7 cellular contexts compared by ENCODE assay signal in genomic region chr4:173219126-173219437, GRCh38. TPM values are rescaled to one million over a fixed set of nuclear protein-coding genes. Genes with fewer than 3 reads are reported as not detected.
DNase-seq lines count a peak whose midpoint lies in the region; ATAC-seq, FAIRE-seq and TF ChIP-seq lines count a peak whose summit lies in the region.
"Not testable (repeated sequence)": the region's sequence is repeated elsewhere in the genome, so short reads cannot be mapped to it uniquely, and the experiment has no call there.

No MANE protein-coding gene starts in this region.

- H3K4me3 ChIP-seq in A549; GM23338; HUES64 (ENCODE audit: low read length); Panc1 (ENCODE audit: low read depth in 2 of 2, low read length in 2 of 2); H1 (ENCODE audit: extremely low read depth in 1 of 4, insufficient read depth in 2 of 4, low read depth in 3 of 4, low read length in 4 of 4); osteoblast (ENCODE audit: insufficient read depth, low read length): not testable (repeated sequence)

- H3K4me1 ChIP-seq in A549 (peaks cover 34% of the 10 kb centered on the region), GM23338 (ENCODE audit: insufficient read depth) (peaks cover 42% of the 10 kb centered on the region), HUES64 (ENCODE audit: insufficient read depth, low read length) (peaks cover 37% of the 10 kb centered on the region), Panc1 (ENCODE audit: control insufficient read depth, insufficient read depth, low read length) (peaks cover 36% of the 10 kb centered on the region), osteoblast (ENCODE audit: insufficient read depth, low read length) (peaks cover 33% of the 10 kb centered on the region)
- H3K4me1 ChIP-seq in H1 (replicated peaks in 1 of 4; ENCODE audit: control insufficient read depth in 3 of 4, insufficient read depth in 4 of 4, low read length in 3 of 4), result not testable (repeated sequence)

- not testable (repeated sequence) for H3K27me3 Mint-ChIP-seq in GM23338 (ENCODE audit: insufficient read depth, low read depth, poor library complexity); activated naive CD8-positive, alpha-beta T cell treated with anti-CD3 and anti-CD28 coated beads, Interleukin-2, amount 50 U/mL, for 24 hours

- peak overlapping the region; percentile 43; the same call in 1 of the 2 replicates for H2BK12ac ChIP-seq in H1 (ENCODE audit: low read depth, low read length)

- H2BK120ac ChIP-seq in H1 (replicated peaks; ENCODE audit: low read depth, low read length), result not testable (repeated sequence)

- CTCF ChIA-PET in A549 (lab: Yijun Ruan, JAX); Panc1 (lab: Charles Lee); H1 (lab: Charles Lee; ENCODE audit: partially characterized antibody): not testable (repeated sequence)

- H3K36me3 ChIP-seq in GM23338 (ENCODE audit: insufficient read depth); HUES64 (ENCODE audit: insufficient read depth, low read length); Panc1 (ENCODE audit: control insufficient read depth, insufficient read depth, low read length); H1 (ENCODE audit: control insufficient read depth in 2 of 4, insufficient read depth in 4 of 4, low read length in 3 of 4); osteoblast (ENCODE audit: insufficient read depth, low read length): not testable (repeated sequence)

- not testable (repeated sequence) for H3K9me2 ChIP-seq in GM23338 (ENCODE audit: insufficient read depth)

- intact Hi-C loops in Panc1 (cut with micrococcal nuclease; ENCODE audit: unreplicated experiment), result loop anchor here (5.0 kb wide), 2 partner anchors 33 to 47 kb away; no protein-coding TSS in a partner anchor

- not testable (repeated sequence) for H4K8ac ChIP-seq in H1 (ENCODE audit: extremely low read depth, insufficient read depth, low read length)

- not testable (repeated sequence) for H3K27me3 ChIP-seq in GM23338 (ENCODE audit: insufficient read depth); HUES64 (ENCODE audit: insufficient read depth, low read length); Panc1 (ENCODE audit: control insufficient read depth, insufficient read depth, low read length); H1 (replicated peaks in 1 of 4; ENCODE audit: control insufficient read depth in 3 of 4, extremely low read depth in 1 of 4, insufficient read depth in 3 of 4, low read length in 3 of 4); osteoblast (ENCODE audit: insufficient read depth, low read length)

- not testable (repeated sequence) for H3K79me1 ChIP-seq in H1 (ENCODE audit: low read depth, low read length)

- not testable (repeated sequence) for H4K91ac ChIP-seq in H1 (replicated peaks; ENCODE audit: insufficient read length, low read length)

- not testable (repeated sequence) for H3K4me3 Mint-ChIP-seq in GM23338; activated naive CD8-positive, alpha-beta T cell treated with anti-CD3 and anti-CD28 coated beads, Interleukin-2, amount 50 U/mL, for 24 hours

- not testable (repeated sequence) for TF ChIP-seq CTCF in A549 (IDR thresholded peaks at IDR 0.05); GM23338 (conservative IDR thresholded peaks at IDR 0.05; ENCODE audit: low read depth in 2 of 2); Panc1 (IDR thresholded peaks at IDR 0.05); H1 (IDR thresholded peaks at IDR 0.05; ENCODE audit: control extremely low read depth in 1 of 3, insufficient read depth in 1 of 3, low read depth in 1 of 3, low read length in 3 of 3); osteoblast (IDR thresholded peaks at IDR 0.05; ENCODE audit: extremely low read depth, low read depth, low read length)

- not testable (repeated sequence) for H3K9me3 Mint-ChIP-seq in GM23338; activated naive CD8-positive, alpha-beta T cell treated with anti-CD3 and anti-CD28 coated beads, Interleukin-2, amount 50 U/mL, for 24 hours

- H3K18ac ChIP-seq in H1 (ENCODE audit: extremely low read depth, low read length), result not testable (repeated sequence)

- H3K4me1 Mint-ChIP-seq in GM23338, result peaks cover 59% of the 10 kb centered on the region
- peaks cover 29% of the 10 kb centered on the region for H3K4me1 Mint-ChIP-seq in activated naive CD8-positive, alpha-beta T cell treated with anti-CD3 and anti-CD28 coated beads, Interleukin-2, amount 50 U/mL, for 24 hours

- DNase-seq in A549 (ENCODE audit: low read depth in 1 of 2, low spot score in 1 of 2); GM23338 (ENCODE audit: low spot score); Panc1 (ENCODE audit: low read depth, low spot score); activated naive CD8-positive, alpha-beta T cell treated with anti-CD3 and anti-CD28 coated beads, Interleukin-2, amount 50 U/mL, for 24 hours; H1 (ENCODE audit: low read depth in 1 of 2, low spot score in 2 of 2); osteoblast (ENCODE audit: insufficient read length, low spot score, missing footprints): not testable (repeated sequence)

- not testable (repeated sequence) for H4K5ac ChIP-seq in H1 (ENCODE audit: insufficient read length, low read depth, low read length)

- in situ Hi-C loops in Panc1 (cut with HindIII; ENCODE audit: low pct_unique_long_range_greater_than_20kb, low sequenced_read_pairs), result not testable (repeated sequence)

- not testable (repeated sequence) for H3K23ac ChIP-seq in H1 (ENCODE audit: insufficient read length)

- H3K4ac ChIP-seq in H1 (replicated peaks; ENCODE audit: insufficient read length, low read depth, low read length), result not testable (repeated sequence)

- not testable (repeated sequence) for BruUV-seq in Panc1 (replicated peaks; lab: Mats Ljungman, UMichigan)

- H2AFZ ChIP-seq in GM23338; H1 (ENCODE audit: low read length); osteoblast (ENCODE audit: low read length): not testable (repeated sequence)

- not testable (repeated sequence) for H3K56ac ChIP-seq in H1 (replicated peaks; ENCODE audit: insufficient read length, low read depth, low read length)

- H3K27ac Mint-ChIP-seq in GM23338, result peak overlapping the region; percentile 56
- H3K27ac Mint-ChIP-seq in activated naive CD8-positive, alpha-beta T cell treated with anti-CD3 and anti-CD28 coated beads, Interleukin-2, amount 50 U/mL, for 24 hours, result peak overlapping the region; percentile 18

- H2BK5ac ChIP-seq in H1 (ENCODE audit: low read depth, low read length), result 0 out of 2 replicates have a peak overlapping the region, but pooled peaks have one; percentile 22

- not testable (repeated sequence) for H2AK5ac ChIP-seq in H1 (ENCODE audit: low read depth, low read length)

- H3K23me2 ChIP-seq in H1 (ENCODE audit: low read depth, low read length), result not testable (repeated sequence)

- H3K27ac ChIP-seq in A549, result peak overlapping the region in 1 of 2 experiments; percentile 53; a peak in 3 of 6 replicates
- peak overlapping the region; percentile 48; the same call in 1 of the 2 replicates for H3K27ac ChIP-seq in GM23338 (ENCODE audit: low read depth)
- H3K27ac ChIP-seq in HUES64 (ENCODE audit: low read depth, low read length), result peak overlapping the region; percentile 48
- peak overlapping the region; percentile 99 for H3K27ac ChIP-seq in Panc1 (ENCODE audit: low read length)
- H3K27ac ChIP-seq in H1 (ENCODE audit: low read depth, low read length), result not testable (repeated sequence)
- H3K27ac ChIP-seq in osteoblast (ENCODE audit: low read depth, low read length), result peak overlapping the region; percentile 39

- not testable (repeated sequence) for TF ChIP-seq RAD21 in A549 (conservative IDR thresholded peaks at IDR 0.05 in 1 of 2, IDR thresholded peaks at IDR 0.05 in 1 of 2); H1 (IDR thresholded peaks at IDR 0.05 in 1 of 2, conservative IDR thresholded peaks at IDR 0.05 in 1 of 2; ENCODE audit: low read depth in 2 of 2, low read length in 2 of 2)

- H3K14ac ChIP-seq in H1 (ENCODE audit: insufficient read length), result not testable (repeated sequence)

- 56% methylated on average over 4 of the region's 4 CpGs for WGBS in A549 (ENCODE audit: missing lambda C conversion rate)
- 83% methylated on average over 2 of the region's 4 CpGs for WGBS in HUES64
- WGBS in H1 (ENCODE audit: extremely low coverage in 1 of 2, insufficient coverage in 1 of 2, insufficient read length in 1 of 2, insufficient replicate concordance in 2 of 2, low coverage in 1 of 2, low lambda C conversion rate in 2 of 2, missing lambda C conversion rate in 1 of 2), 2 experiments, result 82% methylated on average over 4 of the region's 4 CpGs; no CpG with 5 or more reads in 1 of the 2 experiments

- not testable (repeated sequence) for H2BK20ac ChIP-seq in H1 (ENCODE audit: low read length)

- H3K4me2 ChIP-seq in A549 (peak overlapping the region; percentile 63), osteoblast (ENCODE audit: insufficient read depth, low read length) (peak overlapping the region; percentile 37)
- not testable (repeated sequence) for H3K4me2 ChIP-seq in GM23338; H1 (ENCODE audit: insufficient read depth in 1 of 2, low read depth in 2 of 2, low read length in 2 of 2)

- POLR2A ChIA-PET in A549 (lab: Yijun Ruan, JAX); H1 (lab: Charles Lee; ENCODE audit: partially characterized antibody): not testable (repeated sequence)
- POLR2A ChIA-PET in Panc1 (lab: Charles Lee), result interaction anchor here (0.7 to 1.0 kb wide), 2 partner anchors 26 to 51 kb away, joined by 3 to 4 read pairs; partner anchors contain the start of gene GALNT7

- H4K20me1 ChIP-seq in GM23338 (replicated peaks; ENCODE audit: insufficient read depth); H1 (replicated peaks in 1 of 2; ENCODE audit: control insufficient read depth in 1 of 2, insufficient read depth in 2 of 2, low read length in 2 of 2); osteoblast (ENCODE audit: insufficient read depth, low read length): not testable (repeated sequence)

- not testable (repeated sequence) for FAIRE-seq in A549 (lab: Jason Lieb, UNC); H1 (lab: Jason Lieb, UNC)

- H3K9me3 ChIP-seq in A549; HUES64 (ENCODE audit: insufficient read depth, low read depth, low read length); Panc1 (ENCODE audit: control insufficient read depth, insufficient read depth, low read depth, low read length); H1 (ENCODE audit: insufficient read depth in 2 of 2, low read depth in 1 of 2, low read length in 1 of 2); osteoblast (ENCODE audit: low read depth, low read length): not testable (repeated sequence)

- H3K9ac ChIP-seq in HUES64 (ENCODE audit: low read depth, low read length); H1 (replicated peaks in 1 of 4; ENCODE audit: extremely low read depth in 1 of 4, low read depth in 3 of 4, low read length in 3 of 4): not testable (repeated sequence)

- TF ChIP-seq EP300 in A549 (IDR thresholded peaks at IDR 0.05); H1 (IDR thresholded peaks at IDR 0.05; ENCODE audit: borderline replicate concordance in 1 of 2, low read depth in 2 of 2, low read length in 2 of 2): not testable (repeated sequence)

- TF ChIP-seq POLR2A in A549 (IDR thresholded peaks at IDR 0.05; ENCODE audit: low read length); H1 (IDR thresholded peaks at IDR 0.05; ENCODE audit: control extremely low read depth in 1 of 2, low read depth in 2 of 2, low read length in 2 of 2): not testable (repeated sequence)

- H3F3A ChIP-seq in GM23338 (replicated peaks; ENCODE audit: low read depth), result not testable (repeated sequence)

- H3K36me3 Mint-ChIP-seq in GM23338 (ENCODE audit: low read depth), result peaks cover 27% of the 10 kb centered on the region; the same call in 2 of the 3 replicates
- not testable (repeated sequence) for H3K36me3 Mint-ChIP-seq in activated naive CD8-positive, alpha-beta T cell treated with anti-CD3 and anti-CD28 coated beads, Interleukin-2, amount 50 U/mL, for 24 hours (ENCODE audit: low read depth)

- ATAC-seq in A549 (peak in 1 of 2 experiments; percentile 64; a peak in 3 of 6 replicates), Panc1 (peak; percentile 80)
- ATAC-seq in GM23338; activated naive CD8-positive, alpha-beta T cell treated with anti-CD3 and anti-CD28 coated beads, Interleukin-2, amount 50 U/mL, for 24 hours: not testable (repeated sequence)

- H3K79me2 ChIP-seq in GM23338 (replicated peaks; ENCODE audit: insufficient read depth) (peaks cover 95% of the 10 kb centered on the region), H1 (ENCODE audit: control insufficient read depth in 1 of 2, insufficient read depth in 2 of 2, low read length in 2 of 2) (peaks cover 4 to 92% of the 10 kb centered on the region in 2 experiments; a peak in 3 of 4 replicates)
- not testable (repeated sequence) for H3K79me2 ChIP-seq in osteoblast (ENCODE audit: insufficient read depth, low read length)

- not testable (repeated sequence) for H2BK15ac ChIP-seq in H1 (ENCODE audit: low read length)

RNA-seq across cellular contexts. Expression of gene GALNT7, which starts 50.5 kb away (rescaled TPM):
- polyA plus RNA-seq in A549 (2011; rRNA removed), result 57.1 and 63.6 TPM in 2 replicates
- 8.1 and 8.2 TPM in 2 replicates for polyA plus RNA-seq in A549 (2012; cell fraction: cytosol; rRNA removed)
- polyA plus RNA-seq in A549 (2012; cell fraction: nucleus; rRNA removed), result 7.7 and 9.7 TPM in 2 replicates
- 28.2 to 30.9 TPM (median 28.8 TPM) in 3 replicates for polyA plus RNA-seq in A549 (2017; fragmentation: RNase III; extraction: RNeasy Plus Mini Kit Qiagen cat#74134 plus additional on column Dnase treatment)
- polyA minus RNA-seq in A549 (2011; rRNA and poly(A)+ RNA removed), result 35.5 and 37.1 TPM in 2 replicates
- 64.2 and 72.2 TPM in 2 replicates for total RNA-seq in GM23338 (2014; rRNA removed; shearing (Covaris generic))
- 28.9 and 31.8 TPM in 2 replicates for polyA plus RNA-seq in GM23338 (2016; fragmentation: Nextera tagmentation; extraction: Ambion mirVana)
- 43.8 TPM for polyA plus RNA-seq in HUES64 (2013, experiment 1 of 2)
- polyA plus RNA-seq in HUES64 (2013, experiment 2 of 2), result 39.5 TPM
- 156 TPM for total RNA-seq in Panc1 (2021; ENCODE audit: unreplicated experiment)
- polyA plus RNA-seq in Panc1 (2012; ENCODE audit: insufficient read length), result 83.0 TPM
- 78.9 and 85.5 TPM in 2 replicates for total RNA-seq in H1 (2021; fragmentation: NEBNext Ultra II Directional; extraction: Animal tissue kit (Norgen Biotek cat#: 25700))
- polyA plus RNA-seq in H1 (2011; rRNA removed), result 11.1 and 22.4 TPM in 2 replicates
- 25.8 TPM for polyA plus RNA-seq in H1 (2011; cell fraction: cytosol; rRNA removed)
- 19.5 TPM for polyA plus RNA-seq in H1 (2011; cell fraction: nucleus; rRNA removed)
- 36.2 to 78.8 TPM (median 45.0 TPM) in 4 replicates for polyA plus RNA-seq in H1 (2012, experiment 1 of 2)
- polyA plus RNA-seq in H1 (2012, experiment 2 of 2), result 3.2 TPM
- 70.1 TPM for polyA plus RNA-seq in H1 (2013, experiment 1 of 2)
- 71.3 TPM for polyA plus RNA-seq in H1 (2013, experiment 2 of 2)
- 52.2 and 73.6 TPM in 2 replicates for polyA minus RNA-seq in H1 (2011; rRNA and poly(A)+ RNA removed)
- polyA minus RNA-seq in H1 (2011; cell fraction: cytosol; rRNA and poly(A)+ RNA removed), result 32.2 TPM
- 71.8 TPM for polyA minus RNA-seq in H1 (2011; cell fraction: nucleus; rRNA and poly(A)+ RNA removed)
- total RNA-seq in osteoblast, result 18.8 and 22.7 TPM in 2 replicates
